ENCODE assay signal across 13 cellular contexts in genomic region chr14:70995671-70996070, GRCh38.
DNase-seq lines count a peak whose midpoint lies in the region; FAIRE-seq and TF ChIP-seq lines count a peak whose summit lies in the region.
"Had no signal": no experiment of that assay in that cellular context is flagged by ENCODE, and none has a peak within 500 bp of the region (broad histone marks: within the 10 kb centered on the region; RNA-seq: fewer than 3 reads in every experiment).

No MANE protein-coding gene starts in this region.

- H3K9me3 ChIP-seq in small intestine (ENCODE audit: control insufficient read depth, low read depth), result no peaks in the 10 kb centered on the region

- H3K4me3 ChIP-seq in choroid plexus epithelial cell (ENCODE audit: low read depth, low read length) (no peak overlapping the region), small intestine (ENCODE audit: low read depth in 1 of 2, low read length in 2 of 2) (no peak overlapping the region)
- H3K4me3 ChIP-seq: smooth muscle cell had no signal

- peaks cover 67% of the 10 kb centered on the region for H3K4me1 Mint-ChIP-seq in activated naive CD4-positive, alpha-beta T cell treated with anti-CD3 and anti-CD28 coated beads, Interleukin-2, amount 50 U/mL, for 24 hours

- H3K36me3 ChIP-seq in small intestine (ENCODE audit: control insufficient read depth in 2 of 2, insufficient read depth in 2 of 2, low read length in 2 of 2), result no peaks in the 10 kb centered on the region

- no peak for FAIRE-seq in small intestine (lab: Jason Lieb, UNC)

- no peaks in the 10 kb centered on the region for H3K27me3 ChIP-seq in small intestine (ENCODE audit: control insufficient read depth in 2 of 2, insufficient read depth in 2 of 2, low read length in 2 of 2)

- H3K27ac ChIP-seq in small intestine (ENCODE audit: low read depth in 1 of 2, low read length in 1 of 2), result no peak overlapping the region

- no peak for DNase-seq in activated naive CD4-positive, alpha-beta T cell (lab: John Stamatoyannopoulos, UW)
- DNase-seq in LoVo (ENCODE audit: low spot score) (peak; percentile 30), choroid plexus epithelial cell (ENCODE audit: low read depth) (peak; percentile 33), small intestine (peak; percentile 55), DMS 273 (lab: John Stamatoyannopoulos, UW; ENCODE audit: unreplicated experiment) (no peak), D341Med (ENCODE audit: low spot score) (no peak), HPDE6-E6E7 (ENCODE audit: extremely low spot score) (no peak)
- DNase-seq: activated T-cell treated with anti-CD3 and anti-CD28 coated beads, Interleukin-2, amount 50 U/mL, for 48 hours; foreskin fibroblast; NCI-H1105 treated with DMSO at 0.1 percent for 48 hours; NCI-H446 had no signal

- H3K27ac Mint-ChIP-seq in activated naive CD4-positive, alpha-beta T cell treated with anti-CD3 and anti-CD28 coated beads, Interleukin-2, amount 50 U/mL, for 24 hours, result no peak overlapping the region

- no peak for TF ChIP-seq CTCF in choroid plexus epithelial cell (conservative IDR thresholded peaks at IDR 0.05; ENCODE audit: low read depth, low read length)

- peaks cover 16% of the 10 kb centered on the region for H3K36me3 Mint-ChIP-seq in activated naive CD4-positive, alpha-beta T cell treated with anti-CD3 and anti-CD28 coated beads, Interleukin-2, amount 50 U/mL, for 24 hours

- no peaks in the 10 kb centered on the region for H3K27me3 Mint-ChIP-seq in activated naive CD4-positive, alpha-beta T cell treated with anti-CD3 and anti-CD28 coated beads, Interleukin-2, amount 50 U/mL, for 24 hours

- H3K4me3 Mint-ChIP-seq in activated naive CD4-positive, alpha-beta T cell treated with anti-CD3 and anti-CD28 coated beads, Interleukin-2, amount 50 U/mL, for 24 hours, result peak overlapping the region; percentile 23

- H3K9me3 Mint-ChIP-seq in activated naive CD4-positive, alpha-beta T cell treated with anti-CD3 and anti-CD28 coated beads, Interleukin-2, amount 50 U/mL, for 24 hours, result no peaks in the 10 kb centered on the region

- 70 to 77% (median 74%) methylated on average over 3 of the region's 3 CpGs for WGBS in small intestine, 3 donors

- H3K4me1 ChIP-seq in small intestine (ENCODE audit: control insufficient read depth in 2 of 2, insufficient read depth in 1 of 2, low read depth in 1 of 2, low read length in 1 of 2), result no peaks in the 10 kb centered on the region

Comparison
In these comparisons a context has a peak if more than half of its experiments do, and no peak if none do; other contexts are left out.
1. DNase-seq: peak in LoVo (single experiment), choroid plexus epithelial cell (single experiment) and small intestine (single experiment); none in activated naive CD4-positive, alpha-beta T cell (0 of 4), DMS 273 (single experiment), D341Med (single experiment) and HPDE6-E6E7 (single experiment).